Comparison of ENCODE assay signal across 1 cellular context in the genomic region with DNA sequence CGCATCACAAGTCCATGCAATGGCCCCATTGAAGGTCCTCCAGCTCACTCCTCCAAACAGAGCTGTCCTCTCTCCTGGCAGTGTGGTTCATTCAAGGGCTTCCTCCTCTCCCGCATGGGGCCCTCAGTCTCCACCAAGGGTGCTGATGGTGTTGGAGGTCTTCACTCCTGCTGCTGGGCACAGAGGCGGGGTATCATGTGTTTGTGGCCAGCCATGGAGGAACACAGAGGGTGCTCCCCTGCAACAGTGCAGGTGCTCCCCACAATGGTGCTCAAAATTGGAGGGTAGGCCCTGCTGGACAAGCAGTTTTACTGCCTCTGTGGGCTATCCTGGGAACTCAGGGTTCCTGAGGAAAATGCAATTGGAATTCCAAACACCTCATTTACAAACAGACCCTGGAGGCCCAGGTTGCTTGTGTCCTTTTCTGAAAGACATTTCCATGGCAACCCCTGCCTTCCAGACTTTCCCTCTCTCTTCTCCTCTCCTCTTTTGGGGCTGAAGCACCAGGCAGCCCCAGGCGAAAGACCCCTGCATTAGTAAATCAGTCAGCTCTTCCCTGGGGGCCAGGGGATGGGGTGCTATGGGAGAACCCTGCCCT.
TF ChIP-seq lines count a peak whose summit lies in the region.

No MANE protein-coding gene starts in this region.

TF ChIP-seq in WTC11, 78 proteins besides CTCF, POLR2A, EP300 and RAD21 (continued from another document):
- TF ChIP-seq JUN (CRISPR knock-in tag; IDR thresholded peaks at IDR 0.05) (no peak), ZNF263 (CRISPR knock-in tag; IDR thresholded peaks at IDR 0.05; ENCODE audit: low read depth) (peak; percentile 68)
- TF ChIP-seq, protein P1, sequence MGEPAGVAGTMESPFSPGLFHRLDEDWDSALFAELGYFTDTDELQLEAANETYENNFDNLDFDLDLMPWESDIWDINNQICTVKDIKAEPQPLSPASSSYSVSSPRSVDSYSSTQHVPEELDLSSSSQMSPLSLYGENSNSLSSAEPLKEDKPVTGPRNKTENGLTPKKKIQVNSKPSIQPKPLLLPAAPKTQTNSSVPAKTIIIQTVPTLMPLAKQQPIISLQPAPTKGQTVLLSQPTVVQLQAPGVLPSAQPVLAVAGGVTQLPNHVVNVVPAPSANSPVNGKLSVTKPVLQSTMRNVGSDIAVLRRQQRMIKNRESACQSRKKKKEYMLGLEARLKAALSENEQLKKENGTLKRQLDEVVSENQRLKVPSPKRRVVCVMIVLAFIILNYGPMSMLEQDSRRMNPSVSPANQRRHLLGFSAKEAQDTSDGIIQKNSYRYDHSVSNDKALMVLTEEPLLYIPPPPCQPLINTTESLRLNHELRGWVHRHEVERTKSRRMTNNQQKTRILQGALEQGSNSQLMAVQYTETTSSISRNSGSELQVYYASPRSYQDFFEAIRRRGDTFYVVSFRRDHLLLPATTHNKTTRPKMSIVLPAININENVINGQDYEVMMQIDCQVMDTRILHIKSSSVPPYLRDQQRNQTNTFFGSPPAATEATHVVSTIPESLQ (CRISPR knock-in tag; IDR thresholded peaks at IDR 0.05) = no peak
